11 cellular contexts compared by ENCODE assay signal in genomic region chr20:31677553-31678260, GRCh38. TPM values are rescaled to one million over a fixed set of nuclear protein-coding genes. Genes with fewer than 3 reads are reported as not detected.
DNase-seq lines count a peak whose midpoint lies in the region; ATAC-seq and TF ChIP-seq lines count a peak whose summit lies in the region.
"Had no signal": no experiment of that assay in that cellular context is flagged by ENCODE, and none has a peak within 500 bp of the region (broad histone marks: within the 10 kb centered on the region; RNA-seq: fewer than 3 reads in every experiment).

No MANE protein-coding gene starts in this region.

- H3K27ac ChIP-seq in left ventricle myocardium inferior (replicated peaks) = peak overlapping the region; percentile 95
- H3K27ac ChIP-seq in mesodermal cell (ENCODE audit: low read depth, low read length, severe bottlenecking) = peak overlapping the region; percentile 85
- H3K27ac ChIP-seq in tibial nerve = peak overlapping the region in 3 of 4 donors; percentile 9 to 99 (median 96)
- H3K27ac ChIP-seq: HL-60, SK-N-MC had no signal

- H3K27me3 ChIP-seq in left ventricle myocardium inferior (ENCODE audit: low read depth) (no peaks in the 10 kb centered on the region), tibial nerve (no peaks in the 10 kb centered on the region)

- peak overlapping the region; percentile 25 for H3K4me3 Mint-ChIP-seq in activated naive CD8-positive, alpha-beta T cell treated with anti-CD3 and anti-CD28 coated beads, Interleukin-2, amount 50 U/mL, for 24 hours

- peaks cover 21% of the 10 kb centered on the region for H3K36me3 ChIP-seq in left ventricle myocardium inferior
- H3K36me3 ChIP-seq in mesodermal cell (ENCODE audit: control insufficient read depth, insufficient read depth, low read length) = peaks cover 43% of the 10 kb centered on the region
- peaks cover 0 to 16% (median 0%) of the 10 kb centered on the region in 3 donors for H3K36me3 ChIP-seq in tibial nerve

- peaks cover 87% of the 10 kb centered on the region for H3K36me3 Mint-ChIP-seq in activated naive CD8-positive, alpha-beta T cell treated with anti-CD3 and anti-CD28 coated beads, Interleukin-2, amount 50 U/mL, for 24 hours (ENCODE audit: low read depth)

- no peak for TF ChIP-seq EP300 in tibial nerve (IDR thresholded peaks at IDR 0.05)

- peaks cover 97% of the 10 kb centered on the region for H3K4me1 Mint-ChIP-seq in activated naive CD8-positive, alpha-beta T cell treated with anti-CD3 and anti-CD28 coated beads, Interleukin-2, amount 50 U/mL, for 24 hours

- H3K4me3 ChIP-seq in left ventricle myocardium inferior (no peak overlapping the region), mesodermal cell (ENCODE audit: extremely low read depth, insufficient read depth, low read length, poor library complexity, severe bottlenecking) (no peak overlapping the region), tibial nerve (no peak overlapping the region)
- H3K4me3 ChIP-seq: SK-N-MC had no signal

- H3K4me1 ChIP-seq in left ventricle myocardium inferior = peaks cover 100% of the 10 kb centered on the region
- peaks cover 76% of the 10 kb centered on the region for H3K4me1 ChIP-seq in mesodermal cell (ENCODE audit: control insufficient read depth, insufficient read depth, low read length, poor library complexity, severe bottlenecking)
- H3K4me1 ChIP-seq in tibial nerve = peaks cover 6 to 99% (median 61%) of the 10 kb centered on the region in 4 donors

- H3K9me3 ChIP-seq in left ventricle myocardium inferior (replicated peaks) (no peaks in the 10 kb centered on the region), mesodermal cell (ENCODE audit: control insufficient read depth, low read length) (no peaks in the 10 kb centered on the region), tibial nerve (no peaks in the 10 kb centered on the region)

- ATAC-seq in Right ventricle myocardium superior (ENCODE audit: poor library complexity) (no peak), HG02981 (IDR thresholded peaks at IDR 0.05; ENCODE audit: unreplicated experiment) (no peak)
- ATAC-seq in activated naive CD8-positive, alpha-beta T cell treated with anti-CD3 and anti-CD28 coated beads, Interleukin-2, amount 50 U/mL, for 24 hours = no peak

- H3K27ac Mint-ChIP-seq in activated naive CD8-positive, alpha-beta T cell treated with anti-CD3 and anti-CD28 coated beads, Interleukin-2, amount 50 U/mL, for 24 hours = peak overlapping the region; percentile 94

- H3K27me3 Mint-ChIP-seq in activated naive CD8-positive, alpha-beta T cell treated with anti-CD3 and anti-CD28 coated beads, Interleukin-2, amount 50 U/mL, for 24 hours = no peaks in the 10 kb centered on the region

- no peak for TF ChIP-seq POLR2A in tibial nerve (IDR thresholded peaks at IDR 0.05)

- TF ChIP-seq CTCF in left ventricle myocardium inferior (IDR thresholded peaks at IDR 0.05; ENCODE audit: borderline replicate concordance) (no peak), tibial nerve (IDR thresholded peaks at IDR 0.05) (no peak)

- DNase-seq in left ventricle myocardium inferior (no peak), Right ventricle myocardium superior (no peak), tibial nerve (ENCODE audit: low spot score in 2 of 2) (no peak), foreskin melanocyte (no peak), NCI-H128 (lab: John Stamatoyannopoulos, UW; ENCODE audit: unreplicated experiment) (no peak)
- DNase-seq in activated naive CD8-positive, alpha-beta T cell treated with anti-CD3 and anti-CD28 coated beads, Interleukin-2, amount 50 U/mL, for 24 hours = no peak
- DNase-seq: NCI-H2081 treated with DMSO at 0.1 percent for 48 hours had no signal

- intact Hi-C loops in left ventricle myocardium inferior (cut with micrococcal nuclease) = no loop called here
- intact Hi-C loops in Right ventricle myocardium superior (cut with DNase I) = no loop called here

- 89 to 100% methylated on average over 1 of the region's 2 CpGs for WGBS in mesodermal cell (ENCODE audit: insufficient coverage in 2 of 2), 2 experiments
- WGBS in tibial nerve, 2 donors = 94 to 96% methylated on average over 2 of the region's 2 CpGs

- no peaks in the 10 kb centered on the region for H3K9me3 Mint-ChIP-seq in activated naive CD8-positive, alpha-beta T cell treated with anti-CD3 and anti-CD28 coated beads, Interleukin-2, amount 50 U/mL, for 24 hours

RNA-seq across cellular contexts. Expression of gene COX4I2, which starts 40.0 kb away (rescaled TPM):
- total RNA-seq in left ventricle myocardium inferior = 7.6 TPM
- 9.3 TPM for total RNA-seq in Right ventricle myocardium superior
- not detected for polyA plus RNA-seq in mesodermal cell (2013, experiment 1 of 2)
- polyA plus RNA-seq in mesodermal cell (2013, experiment 2 of 2) = not detected
- 1 to 10 TPM in 3 of 4 donors, not detected in 1; 1.6 to 8.2 (median 4.2) TPM for total RNA-seq in tibial nerve

RNA-seq across cellular contexts. Expression of gene BCL2L1, which starts 45.0 kb away (rescaled TPM):
- total RNA-seq in left ventricle myocardium inferior (53.2 TPM), Right ventricle myocardium superior (48.7 TPM), tibial nerve (100 to 1,000 TPM; 105 to 138 (median 119) TPM)
- 39.7 TPM for polyA plus RNA-seq in mesodermal cell (2013, experiment 1 of 2)
- polyA plus RNA-seq in mesodermal cell (2013, experiment 2 of 2) = 34.7 TPM
